Comparison of ENCODE assay signal across 8 cellular contexts in genomic region chr11:6418958-6419611, GRCh38. TPM values are rescaled to one million over a fixed set of nuclear protein-coding genes. Genes with fewer than 3 reads are reported as not detected.
DNase-seq lines count a peak whose midpoint lies in the region; ATAC-seq and TF ChIP-seq lines count a peak whose summit lies in the region.

Gene APBB1 (minus strand): TSS chr11:6419094. CDS start chr11:6411347, 7,747 bp downstream.

- TF ChIP-seq CTCF in choroid plexus epithelial cell (conservative IDR thresholded peaks at IDR 0.05; ENCODE audit: low read depth, low read length), result peak; percentile 24

- H3K4me1 Mint-ChIP-seq in CD4-positive, alpha-beta memory T cell, result peaks cover 5 to 12% (median 8%) of the 10 kb centered on the region in 4 donors

- peak within 1 kb of the TSS; percentile 43 to 74 for H3K4me3 ChIP-seq in CD4-positive, alpha-beta memory T cell (ENCODE audit: low read length in 2 of 2)
- peak within 1 kb of the TSS; percentile 83 for H3K4me3 ChIP-seq in choroid plexus epithelial cell (ENCODE audit: low read depth, low read length)

- peak within 1 kb of the TSS; percentile 74 to 90 (median 84) for H3K27ac Mint-ChIP-seq in CD4-positive, alpha-beta memory T cell

- POLR2A ChIA-PET in CD4-positive, alpha-beta memory T cell (lab: Charles Lee; ENCODE audit: partially characterized antibody), result interaction anchor here (0.8 to 16.3 kb wide), 18 partner anchors 8 to 264 kb away, joined by 3 to 503 read pairs (median 4); partner anchors contain the start of genes ARFIP2, FHIP1B, MRPL17 and SMPD1

- no peaks in the 10 kb centered on the region for H3K36me3 Mint-ChIP-seq in CD4-positive, alpha-beta memory T cell

- peaks cover 6 to 15% of the 10 kb centered on the region in 2 donors for H3K27me3 Mint-ChIP-seq in CD4-positive, alpha-beta memory T cell

- CTCF ChIA-PET in CD4-positive, alpha-beta memory T cell (lab: Charles Lee; ENCODE audit: partially characterized antibody), result interaction anchor here (1.0 to 4.7 kb wide), 10 partner anchors 11 to 42 kb away, joined by 3 to 40 read pairs (median 8); partner anchors contain the start of genes HPX and SMPD1

- intact Hi-C loops in CD4-positive, alpha-beta memory T cell (cut with micrococcal nuclease), result loop anchor here (1.0 to 10.0 kb wide), 6 partner anchors 17 to 196 kb away; partner anchors contain the start of genes ARFIP2, SMPD1, TAF10 and TIMM10B

- H3K36me3 ChIP-seq in CD4-positive, alpha-beta memory T cell (ENCODE audit: insufficient read depth, low read length), result no peaks in the 10 kb centered on the region

- peaks cover 50% of the 10 kb centered on the region for H3K4me1 ChIP-seq in CD4-positive, alpha-beta memory T cell (ENCODE audit: insufficient read depth, low read length)

- H3K27me3 ChIP-seq in CD4-positive, alpha-beta memory T cell (ENCODE audit: insufficient read depth, low read length), result no peaks in the 10 kb centered on the region
- H3K27me3 ChIP-seq in layer of hippocampus (ENCODE audit: control insufficient read depth, insufficient read depth, low read length), result no peaks in the 10 kb centered on the region

- peak; percentile 67 to 81 (median 79) for DNase-seq in CD4-positive, alpha-beta memory T cell
- DNase-seq in NCI-H146 (lab: John Stamatoyannopoulos, UW) (peak; percentile 67), choroid plexus epithelial cell (ENCODE audit: low read depth) (peak; percentile 61)
- peak; percentile 77 for DNase-seq in activated CD4-positive, alpha-beta T cell treated with anti-CD3 and anti-CD28 coated beads for 48 hours
- DNase-seq in stimulated activated CD4-positive, alpha-beta T cell treated with anti-CD3 and anti-CD28 coated beads, Interleukin-15, amount 100 ng/mL, for 24 hours, result peak; percentile 81

- ATAC-seq in GM21526 (IDR thresholded peaks at IDR 0.05; ENCODE audit: low FRiP score, unreplicated experiment) (peak; percentile 57), HG03097 (IDR thresholded peaks at IDR 0.05; ENCODE audit: low FRiP score, unreplicated experiment) (no peak)

- peak within 1 kb of the TSS; percentile 73 for H3K27ac ChIP-seq in CD4-positive, alpha-beta memory T cell (ENCODE audit: low read depth, low read length)
- peak within 1 kb of the TSS; percentile 95 for H3K27ac ChIP-seq in layer of hippocampus (ENCODE audit: low read depth, low read length)

- no peaks in the 10 kb centered on the region for H3K9me3 ChIP-seq in CD4-positive, alpha-beta memory T cell (ENCODE audit: control insufficient read depth in 1 of 2, low read length in 2 of 2)

- H3K9me3 Mint-ChIP-seq in CD4-positive, alpha-beta memory T cell, result no peaks in the 10 kb centered on the region

- H3K4me3 Mint-ChIP-seq in CD4-positive, alpha-beta memory T cell, result peak within 1 kb of the TSS in 6 of 8 donors; percentile 81 to 89 (median 86)

RNA-seq across cellular contexts. Expression of gene APBB1, which starts in this region (rescaled TPM):
- 10 to 100 TPM; 93.2 to 93.5 TPM for total RNA-seq in CD4-positive, alpha-beta memory T cell
- polyA plus RNA-seq in CD4-positive, alpha-beta memory T cell, result 100 to 1,000 TPM in 1 of 2 donors, 10 to 100 TPM in 1; 84.7 to 107 TPM
